11 cellular contexts compared by ENCODE assay signal in the genomic region with DNA sequence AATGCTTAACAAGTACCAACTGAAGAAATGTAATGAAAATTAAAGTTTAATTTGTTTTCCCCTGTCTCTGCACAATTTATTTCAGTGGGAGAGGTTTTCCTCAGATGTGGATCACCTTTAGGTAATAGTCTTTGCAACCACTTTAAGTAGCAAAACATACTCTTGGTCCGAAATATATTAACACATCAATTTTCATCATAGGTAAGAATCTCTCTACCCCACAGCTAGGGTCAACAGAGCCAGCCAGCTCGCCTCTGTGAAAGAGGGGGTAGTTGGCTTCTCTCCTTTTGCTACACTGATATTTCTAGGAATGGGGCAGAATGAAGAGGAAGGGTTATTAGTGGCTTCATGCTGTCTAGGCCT. TPM values are rescaled to one million over a fixed set of nuclear protein-coding genes. Genes with fewer than 3 reads are reported as not detected.
DNase-seq lines count a peak whose midpoint lies in the region; ATAC-seq and TF ChIP-seq lines count a peak whose summit lies in the region.
"Had no signal": no experiment of that assay in that cellular context is flagged by ENCODE, and none has a peak within 500 bp of the region (broad histone marks: within the 10 kb centered on the region; RNA-seq: fewer than 3 reads in every experiment).

No MANE protein-coding gene starts in this region.

- TF ChIP-seq POLR2A in suprapubic skin (IDR thresholded peaks at IDR 0.05), result no peak

- H3K4me1 ChIP-seq in lower lobe of right lung (peaks cover 16% of the 10 kb centered on the region), suprapubic skin (peaks cover 20% of the 10 kb centered on the region)

- no peak overlapping the region for H3K4me3 Mint-ChIP-seq in activated CD8-positive, alpha-beta T cell treated with anti-CD3 and anti-CD28 coated beads for 36 hours
- H3K4me3 Mint-ChIP-seq in activated CD8-positive, alpha-beta T cell treated with anti-CD3 and anti-CD28 coated beads, Interleukin-2, amount 10 ng/mL, durations not matched to agents 7 days and 5 days, result no peak overlapping the region
- peak overlapping the region in 1 of 5 experiments; percentile 2 for H3K4me3 Mint-ChIP-seq in brain

- no peak for ATAC-seq in activated CD8-positive, alpha-beta T cell treated with anti-CD3 and anti-CD28 coated beads for 36 hours
- ATAC-seq in activated CD8-positive, alpha-beta T cell treated with anti-CD3 and anti-CD28 coated beads, Interleukin-2, amount 10 ng/mL, durations not matched to agents 7 days and 5 days, result no peak
- ATAC-seq in lower lobe of right lung, result no peak
- no peak for ATAC-seq in HG02571 (IDR thresholded peaks at IDR 0.05; ENCODE audit: unreplicated experiment)

- H3K9me3 Mint-ChIP-seq in activated CD8-positive, alpha-beta T cell treated with anti-CD3 and anti-CD28 coated beads for 36 hours, result no peaks in the 10 kb centered on the region
- no peaks in the 10 kb centered on the region for H3K9me3 Mint-ChIP-seq in activated CD8-positive, alpha-beta T cell treated with anti-CD3 and anti-CD28 coated beads, Interleukin-2, amount 10 ng/mL, durations not matched to agents 7 days and 5 days (ENCODE audit: insufficient read depth)
- no peaks in the 10 kb centered on the region for H3K9me3 Mint-ChIP-seq in brain
- H3K9me3 Mint-ChIP-seq: IgD-negative memory B cell had no signal

- peak overlapping the region; percentile 87 for H3K27ac Mint-ChIP-seq in activated CD8-positive, alpha-beta T cell treated with anti-CD3 and anti-CD28 coated beads for 36 hours
- H3K27ac Mint-ChIP-seq in activated CD8-positive, alpha-beta T cell treated with anti-CD3 and anti-CD28 coated beads, Interleukin-2, amount 10 ng/mL, durations not matched to agents 7 days and 5 days, result no peak overlapping the region
- H3K27ac Mint-ChIP-seq in brain, result peak overlapping the region; percentile 44 to 96 (median 92)

- H3K9me3 ChIP-seq in lower lobe of right lung, result no peaks in the 10 kb centered on the region
- H3K9me3 ChIP-seq in suprapubic skin, result no peaks in the 10 kb centered on the region
- H3K9me3 ChIP-seq in WERI-Rb-1 (ENCODE audit: severe bottlenecking), result peaks cover 2% of the 10 kb centered on the region
- H3K9me3 ChIP-seq: HAP-1 had no signal

- CTCF ChIA-PET in activated CD8-positive, alpha-beta T cell treated with anti-CD3 and anti-CD28 coated beads for 36 hours (lab: Charles Lee), result interaction anchor here (1.2 to 1.6 kb wide), 3 partner anchors 17 to 89 kb away, joined by 3 to 7 read pairs (median 6); a partner anchor contains a TSS
- CTCF ChIA-PET in activated CD8-positive, alpha-beta T cell treated with anti-CD3 and anti-CD28 coated beads, Interleukin-2, amount 10 ng/mL, durations not matched to agents 7 days and 5 days (lab: Charles Lee), result interaction anchor here (1.5 to 2.4 kb wide), 2 partner anchors 17 to 43 kb away, joined by 4 to 9 read pairs; no protein-coding TSS in a partner anchor

- H3K4me3 ChIP-seq in lower lobe of right lung (no peak overlapping the region), suprapubic skin (no peak overlapping the region), WERI-Rb-1 (ENCODE audit: low read depth, low read length) (no peak overlapping the region)
- H3K4me3 ChIP-seq: HAP-1 had no signal

- H3K4me1 Mint-ChIP-seq in activated CD8-positive, alpha-beta T cell treated with anti-CD3 and anti-CD28 coated beads for 36 hours (ENCODE audit: low read depth), result peaks cover 11% of the 10 kb centered on the region
- peaks cover 7% of the 10 kb centered on the region for H3K4me1 Mint-ChIP-seq in activated CD8-positive, alpha-beta T cell treated with anti-CD3 and anti-CD28 coated beads, Interleukin-2, amount 10 ng/mL, durations not matched to agents 7 days and 5 days (ENCODE audit: low read depth)
- H3K4me1 Mint-ChIP-seq in brain, result peaks cover 15% of the 10 kb centered on the region

- intact Hi-C loops in activated CD8-positive, alpha-beta T cell treated with anti-CD3 and anti-CD28 coated beads for 36 hours (cut with micrococcal nuclease), result no loop called here
- intact Hi-C loops in lower lobe of right lung (cut with DNase I), result no loop called here

- no peak for DNase-seq in activated CD8-positive, alpha-beta T cell treated with anti-CD3 and anti-CD28 coated beads for 36 hours
- no peak for DNase-seq in activated CD8-positive, alpha-beta T cell treated with anti-CD3 and anti-CD28 coated beads, Interleukin-2, amount 10 ng/mL, durations not matched to agents 7 days and 5 days
- DNase-seq in lower lobe of right lung (no peak), suprapubic skin (ENCODE audit: low spot score in 2 of 2) (no peak), WERI-Rb-1 (no peak), GF-D8 (lab: John Stamatoyannopoulos, UW) (no peak)
- DNase-seq: NCI-H774 had no signal

- no peak for TF ChIP-seq EP300 in suprapubic skin (IDR thresholded peaks at IDR 0.05)

- H3K27me3 ChIP-seq in lower lobe of right lung (ENCODE audit: low read depth), result no peaks in the 10 kb centered on the region
- no peaks in the 10 kb centered on the region for H3K27me3 ChIP-seq in suprapubic skin
- H3K27me3 ChIP-seq in WERI-Rb-1 (ENCODE audit: insufficient read depth, low read depth, severe bottlenecking), result no peaks in the 10 kb centered on the region

- H3K36me3 ChIP-seq in lower lobe of right lung (peaks cover 12% of the 10 kb centered on the region), suprapubic skin (peaks cover 21% of the 10 kb centered on the region), WERI-Rb-1 (peaks cover 26% of the 10 kb centered on the region)
- H3K36me3 ChIP-seq: HAP-1 had no signal

- H3K27me3 Mint-ChIP-seq in activated CD8-positive, alpha-beta T cell treated with anti-CD3 and anti-CD28 coated beads for 36 hours, result no peaks in the 10 kb centered on the region
- no peaks in the 10 kb centered on the region for H3K27me3 Mint-ChIP-seq in activated CD8-positive, alpha-beta T cell treated with anti-CD3 and anti-CD28 coated beads, Interleukin-2, amount 10 ng/mL, durations not matched to agents 7 days and 5 days (ENCODE audit: low read depth)
- H3K27me3 Mint-ChIP-seq in brain, result no peaks in the 10 kb centered on the region
- H3K27me3 Mint-ChIP-seq: IgD-negative memory B cell had no signal

- POLR2A ChIA-PET in activated CD8-positive, alpha-beta T cell treated with anti-CD3 and anti-CD28 coated beads for 36 hours (lab: Charles Lee), result interaction anchor here (1.2 to 30.2 kb wide), 2 partner anchors 18 to 35 kb away, joined by 3 to 678 read pairs; a partner anchor contains a TSS
- POLR2A ChIA-PET in activated CD8-positive, alpha-beta T cell treated with anti-CD3 and anti-CD28 coated beads, Interleukin-2, amount 10 ng/mL, durations not matched to agents 7 days and 5 days (lab: Charles Lee), result no interaction called here

- 95% methylated on average over 2 of the region's 2 CpGs for WGBS in suprapubic skin

- TF ChIP-seq CTCF in activated CD8-positive, alpha-beta T cell treated with anti-CD3 and anti-CD28 coated beads for 36 hours (IDR thresholded peaks at IDR 0.05), result no peak
- TF ChIP-seq CTCF in brain (conservative IDR thresholded peaks at IDR 0.05) (no peak), lower lobe of right lung (IDR thresholded peaks at IDR 0.05) (no peak), suprapubic skin (IDR thresholded peaks at IDR 0.05) (no peak), WERI-Rb-1 (IDR thresholded peaks at IDR 0.05; ENCODE audit: low read depth, low read length) (no peak)

- peaks cover 14% of the 10 kb centered on the region for H3K36me3 Mint-ChIP-seq in activated CD8-positive, alpha-beta T cell treated with anti-CD3 and anti-CD28 coated beads for 36 hours (ENCODE audit: low read depth)
- peaks cover 8% of the 10 kb centered on the region for H3K36me3 Mint-ChIP-seq in activated CD8-positive, alpha-beta T cell treated with anti-CD3 and anti-CD28 coated beads, Interleukin-2, amount 10 ng/mL, durations not matched to agents 7 days and 5 days (ENCODE audit: low read depth)
- H3K36me3 Mint-ChIP-seq in brain, result peaks cover 37% of the 10 kb centered on the region
- H3K36me3 Mint-ChIP-seq: IgD-negative memory B cell had no signal

- peak overlapping the region; percentile 72 for H3K27ac ChIP-seq in lower lobe of right lung
- H3K27ac ChIP-seq in suprapubic skin, result peak overlapping the region; percentile 83
- H3K27ac ChIP-seq in WERI-Rb-1, result no peak overlapping the region

RNA-seq across cellular contexts. Expression of a gene that starts 24.8 kb away (rescaled TPM):
- 100 to 1,000 TPM; 207 TPM for total RNA-seq in activated CD8-positive, alpha-beta T cell treated with anti-CD3 and anti-CD28 coated beads for 36 hours
- 100 to 1,000 TPM; 249 to 261 TPM for total RNA-seq in activated CD8-positive, alpha-beta T cell treated with anti-CD3 and anti-CD28 coated beads, Interleukin-2, amount 10 ng/mL, durations not matched to agents 7 days and 5 days
- 95.9 TPM for polyA plus RNA-seq in brain (ENCODE audit: insufficient read depth, low read depth, low replicate concordance)
- total RNA-seq in lower lobe of right lung, result 387 TPM
- 100 to 1,000 TPM; 211 to 307 (median 270) TPM for total RNA-seq in suprapubic skin

RNA-seq across cellular contexts. Expression of a gene that starts 25.2 kb away (rescaled TPM):
- 100 to 1,000 TPM; 177 to 182 TPM for total RNA-seq in activated CD8-positive, alpha-beta T cell treated with anti-CD3 and anti-CD28 coated beads for 36 hours
- 100 to 1,000 TPM; 208 to 214 TPM for total RNA-seq in activated CD8-positive, alpha-beta T cell treated with anti-CD3 and anti-CD28 coated beads, Interleukin-2, amount 10 ng/mL, durations not matched to agents 7 days and 5 days
- polyA plus RNA-seq in brain (ENCODE audit: insufficient read depth, low read depth, low replicate concordance), result 332 TPM
- total RNA-seq in lower lobe of right lung (172 TPM), suprapubic skin (100 to 1,000 TPM; 266 to 384 (median 291) TPM)

RNA-seq across cellular contexts. Expression of a gene that starts 55.0 kb away (rescaled TPM):
- total RNA-seq in activated CD8-positive, alpha-beta T cell treated with anti-CD3 and anti-CD28 coated beads for 36 hours, result under 1 TPM; 0.11 to 0.20 TPM
- total RNA-seq in activated CD8-positive, alpha-beta T cell treated with anti-CD3 and anti-CD28 coated beads, Interleukin-2, amount 10 ng/mL, durations not matched to agents 7 days and 5 days, result not detected
- polyA plus RNA-seq in brain (ENCODE audit: insufficient read depth, low read depth, low replicate concordance), result 2.4 TPM
- 164 TPM for total RNA-seq in lower lobe of right lung
- total RNA-seq in suprapubic skin, result 10 to 100 TPM in 3 of 4 donors, 1 to 10 TPM in 1; 7.2 to 22.7 (median 18.0) TPM

Comparison
In these comparisons a context has a peak if more than half of its experiments do, and no peak if none do; other contexts are left out.
1. RNA of a gene that starts 55.0 kb away (total RNA-seq): 164 TPM in lower lobe of right lung (single experiment) and 7.2 to 22.7 TPM in suprapubic skin; 0.11 to 0.20 TPM in activated CD8-positive, alpha-beta T cell treated with anti-CD3 and anti-CD28 coated beads for 36 hours and not detected in activated CD8-positive, alpha-beta T cell treated with anti-CD3 and anti-CD28 coated beads, Interleukin-2, amount 10 ng/mL, durations not matched to agents 7 days and 5 days; every median in the first group is over 4 times any median in the second.